23 cellular contexts compared by ENCODE assay signal in genomic region chr18:49751427-49752094, GRCh38.
DNase-seq lines count a peak whose midpoint lies in the region; ATAC-seq and TF ChIP-seq lines count a peak whose summit lies in the region.
"Had no signal": no experiment of that assay in that cellular context is flagged by ENCODE, and none has a peak within 500 bp of the region (broad histone marks: within the 10 kb centered on the region; RNA-seq: fewer than 3 reads in every experiment).

No MANE protein-coding gene starts in this region.

- no peak overlapping the region for H3K4me3 ChIP-seq in CD8-positive, alpha-beta T cell (ENCODE audit: low read depth, low read length)
- no peak overlapping the region for H3K4me3 ChIP-seq in left lung
- H3K4me3 ChIP-seq: cardiac muscle cell, GM12878, heart right ventricle had no signal

- TF ChIP-seq CTCF in CD4-positive, alpha-beta T cell (IDR thresholded peaks at IDR 0.05): no peak
- TF ChIP-seq CTCF in CD8-positive, alpha-beta T cell (IDR thresholded peaks at IDR 0.05): no peak
- TF ChIP-seq CTCF in left lung (IDR thresholded peaks at IDR 0.05): no peak

- peak overlapping the region; percentile 65 for H3K4me3 Mint-ChIP-seq in CD4-positive, alpha-beta T cell
- peak overlapping the region; percentile 31 for H3K4me3 Mint-ChIP-seq in CD8-positive, alpha-beta T cell
- peak overlapping the region in 1 of 3 donors; percentile 2 for H3K4me3 Mint-ChIP-seq in T-cell
- H3K4me3 Mint-ChIP-seq: activated CD4-positive, alpha-beta memory T cell treated with anti-CD3 and anti-CD28 coated beads, Interleukin-2, amount 10 ng/mL, durations not matched to agents 7 days and 5 days; activated T-cell treated with anti-CD3 and anti-CD28 coated beads, Interleukin-2, amount 50 U/mL, for 24 hours; dendritic cell treated with granulocyte-macrophage colony-stimulating factor and Interleukin-4, amounts not matched to agents 40 ng/mL and 50 ng/mL, for 4 days; WTC11 had no signal

- H3K36me3 ChIP-seq in CD8-positive, alpha-beta T cell (ENCODE audit: insufficient read depth, low read length): no peaks in the 10 kb centered on the region
- no peaks in the 10 kb centered on the region for H3K36me3 ChIP-seq in left lung
- H3K36me3 ChIP-seq: cardiac muscle cell, heart right ventricle had no signal

- H3K36me3 Mint-ChIP-seq in CD4-positive, alpha-beta T cell (ENCODE audit: low read depth): no peaks in the 10 kb centered on the region
- H3K36me3 Mint-ChIP-seq in CD8-positive, alpha-beta T cell: no peaks in the 10 kb centered on the region
- H3K36me3 Mint-ChIP-seq in T-cell: no peaks in the 10 kb centered on the region
- H3K36me3 Mint-ChIP-seq: WTC11 had no signal

- H3K9me3 ChIP-seq in CD4-positive, alpha-beta T cell (ENCODE audit: control insufficient read depth, low read length): no peaks in the 10 kb centered on the region
- H3K9me3 ChIP-seq in CD8-positive, alpha-beta T cell (ENCODE audit: low read length): no peaks in the 10 kb centered on the region
- no peaks in the 10 kb centered on the region for H3K9me3 ChIP-seq in left lung
- H3K9me3 ChIP-seq: SK-N-SH had no signal

- CTCF ChIA-PET in CD4-positive, alpha-beta T cell (lab: Charles Lee): interaction anchor here (0.6 kb wide), 1 partner anchor 22 kb away, joined by 4 read pairs; no protein-coding TSS in a partner anchor
- CTCF ChIA-PET in CD8-positive, alpha-beta T cell (lab: Charles Lee): interaction anchor here (1.1 to 1.2 kb wide), 2 partner anchors 16 kb away, joined by 3 to 4 read pairs; no protein-coding TSS in a partner anchor
- CTCF ChIA-PET in T-cell (lab: Charles Lee) (interaction anchor here in 1 of 2 donors (1.5 kb wide), 1 partner anchor 15 kb away, joined by 3 read pairs; no protein-coding TSS in a partner anchor), HEK293T (lab: Yijun Ruan, JAX) (interaction anchor here (1.5 kb wide), 1 partner anchor 22 kb away, joined by 6 read pairs; no protein-coding TSS in a partner anchor)

- peak overlapping the region; percentile 63 for H3K27ac Mint-ChIP-seq in CD4-positive, alpha-beta T cell
- no peak overlapping the region for H3K27ac Mint-ChIP-seq in CD8-positive, alpha-beta T cell
- H3K27ac Mint-ChIP-seq in T-cell: no peak overlapping the region
- H3K27ac Mint-ChIP-seq: activated CD4-positive, alpha-beta memory T cell treated with anti-CD3 and anti-CD28 coated beads, Interleukin-2, amount 10 ng/mL, durations not matched to agents 7 days and 5 days; activated T-cell treated with anti-CD3 and anti-CD28 coated beads, Interleukin-2, amount 50 U/mL, for 24 hours; dendritic cell treated with granulocyte-macrophage colony-stimulating factor and Interleukin-4, amounts not matched to agents 40 ng/mL and 50 ng/mL, for 4 days; WTC11 had no signal

- H3K4me1 ChIP-seq in CD8-positive, alpha-beta T cell (ENCODE audit: insufficient read depth, low read length): peaks cover 14% of the 10 kb centered on the region
- H3K4me1 ChIP-seq in left lung: no peaks in the 10 kb centered on the region
- H3K4me1 ChIP-seq: heart right ventricle had no signal

- POLR2A ChIA-PET in CD4-positive, alpha-beta T cell (lab: Charles Lee): interaction anchor here (1.2 kb wide), 1 partner anchor 69 kb away, joined by 3 read pairs; no protein-coding TSS in a partner anchor
- POLR2A ChIA-PET in CD8-positive, alpha-beta T cell (lab: Charles Lee): no interaction called here
- POLR2A ChIA-PET in T-cell (lab: Charles Lee) (no interaction called here), HEK293T (lab: Yijun Ruan, JAX) (no interaction called here)

- DNase-seq in CD4-positive, alpha-beta T cell: no peak
- DNase-seq in CD8-positive, alpha-beta T cell: peak in 2 of 7 experiments; percentile 21 to 46
- DNase-seq in T-cell: peak in 20 of 34 experiments; percentile 3 to 64 (median 28)
- DNase-seq in mesenteric fat pad (ENCODE audit: low spot score): peak; percentile 53
- no peak for DNase-seq in HEK293T (ENCODE audit: extremely low spot score)
- DNase-seq in left lung: no peak
- DNase-seq in NCI-H1048 (lab: John Stamatoyannopoulos, UW): no peak
- DNase-seq: activated CD4-positive, alpha-beta memory T cell treated with anti-CD3 and anti-CD28 coated beads, Interleukin-2, amount 10 ng/mL, durations not matched to agents 7 days and 5 days; activated naive CD4-positive, alpha-beta T cell treated with anti-CD3 and anti-CD28 coated beads, Interleukin-2, amount 50 U/mL, for 16 hours; activated T-cell treated with anti-CD3 and anti-CD28 coated beads, Interleukin-2, amount 50 U/mL, for 24 hours; DND-41; heart right ventricle; NCI-H1092; NCI-H2107; NCI-H524; SK-N-SH; small intestine; stimulated activated CD4-positive, alpha-beta T cell treated with anti-CD3 and anti-CD28 coated beads, Interleukin-2, amount 100 ng/mL, for 48 hours had no signal

- H3K27me3 Mint-ChIP-seq in CD4-positive, alpha-beta T cell: no peaks in the 10 kb centered on the region
- no peaks in the 10 kb centered on the region for H3K27me3 Mint-ChIP-seq in CD8-positive, alpha-beta T cell (ENCODE audit: low read depth)
- peaks cover 0 to 7% of the 10 kb centered on the region in 2 donors for H3K27me3 Mint-ChIP-seq in T-cell

- intact Hi-C loops in CD4-positive, alpha-beta T cell (cut with DNase I, micrococcal nuclease): loop anchor here in 1 of 2 experiments (5.0 kb wide), 1 partner anchor 61 kb away; the partner anchor contains the start of gene ACAA2
- intact Hi-C loops in CD8-positive, alpha-beta T cell (cut with DNase I, micrococcal nuclease): no loop called here
- intact Hi-C loops in left lung (cut with DNase I): no loop called here

- H3K9me3 Mint-ChIP-seq in CD4-positive, alpha-beta T cell: no peaks in the 10 kb centered on the region
- no peaks in the 10 kb centered on the region for H3K9me3 Mint-ChIP-seq in CD8-positive, alpha-beta T cell
- H3K9me3 Mint-ChIP-seq in T-cell: peaks cover 0 to 6% (median 0%) of the 10 kb centered on the region in 3 donors
- H3K9me3 Mint-ChIP-seq: activated T-cell treated with anti-CD3 and anti-CD28 coated beads, Interleukin-2, amount 50 U/mL, for 24 hours; dendritic cell treated with granulocyte-macrophage colony-stimulating factor and Interleukin-4, amounts not matched to agents 40 ng/mL and 50 ng/mL, for 4 days had no signal

- no peaks in the 10 kb centered on the region for H3K27me3 ChIP-seq in CD4-positive, alpha-beta T cell (ENCODE audit: control insufficient read depth, insufficient read depth, low read length)
- no peaks in the 10 kb centered on the region for H3K27me3 ChIP-seq in CD8-positive, alpha-beta T cell (ENCODE audit: insufficient read depth, low read length)
- H3K27me3 ChIP-seq in left lung: no peaks in the 10 kb centered on the region
- H3K27me3 ChIP-seq: cardiac muscle cell had no signal

- peak; percentile 95 for ATAC-seq in CD4-positive, alpha-beta T cell (ENCODE audit: poor library complexity)
- ATAC-seq in CD8-positive, alpha-beta T cell: peak; percentile 73
- ATAC-seq in T-cell (replicated peaks in 1 of 4) (peak in 2 of 4 experiments; percentile 34 to 50), left lung (no peak)
- ATAC-seq: GM12878, heart right ventricle, left lobe of liver had no signal

- H3K4me1 Mint-ChIP-seq in CD4-positive, alpha-beta T cell (ENCODE audit: low read depth): peaks cover 39% of the 10 kb centered on the region
- peaks cover 22% of the 10 kb centered on the region for H3K4me1 Mint-ChIP-seq in CD8-positive, alpha-beta T cell (ENCODE audit: low read depth)
- H3K4me1 Mint-ChIP-seq in T-cell: peaks cover 0 to 22% (median 17%) of the 10 kb centered on the region in 3 donors

- no peak overlapping the region for H3K27ac ChIP-seq in CD4-positive, alpha-beta T cell (ENCODE audit: low read depth, low read length)
- H3K27ac ChIP-seq in CD8-positive, alpha-beta T cell (ENCODE audit: low read depth, low read length): no peak overlapping the region
- no peak overlapping the region for H3K27ac ChIP-seq in left lung
- H3K27ac ChIP-seq: cardiac muscle cell, heart right ventricle had no signal

TF ChIP-seq in HEK293T, 16 proteins besides CTCF, POLR2A, EP300 and RAD21:
- no peak for TF ChIP-seq ARNT (IDR thresholded peaks at IDR 0.05)
- TF ChIP-seq ELF4 (IDR thresholded peaks at IDR 0.05): no peak
- TF ChIP-seq NFRKB (IDR thresholded peaks at IDR 0.05): no peak
- no peak for TF ChIP-seq SUZ12 (IDR thresholded peaks at IDR 0.05)
- no peak for TF ChIP-seq BHLHE40 (IDR thresholded peaks at IDR 0.05; ENCODE audit: borderline replicate concordance)

Comparison
In these comparisons a context has a peak if more than half of its experiments do, and no peak if none do; other contexts are left out.
1. DNase-seq: peak in T-cell (20 of 34) and mesenteric fat pad (single experiment); none in CD4-positive, alpha-beta T cell (0 of 10), HEK293T (single experiment), left lung (0 of 2) and NCI-H1048 (single experiment).